Comparison of ENCODE assay signal across 19 cellular contexts in the genomic region with DNA sequence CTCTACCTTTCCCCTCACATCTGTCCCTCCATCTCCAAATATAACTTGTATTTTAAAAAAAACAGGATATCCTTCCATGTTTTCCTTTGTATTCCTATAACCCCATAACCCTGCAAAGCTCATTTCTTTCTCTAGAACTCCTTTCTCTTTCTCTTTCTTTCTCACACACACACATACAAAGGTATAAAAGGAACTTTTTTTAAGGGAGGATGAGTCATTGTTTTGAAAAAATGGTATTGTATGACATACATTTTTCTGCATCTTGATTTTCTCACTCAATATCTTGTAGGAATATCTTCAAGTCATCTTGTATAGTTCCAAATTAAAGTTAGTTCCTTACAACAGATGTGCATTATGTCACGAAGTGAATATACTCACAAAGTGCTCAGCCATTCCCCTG.
DNase-seq lines count a peak whose midpoint lies in the region; ATAC-seq and TF ChIP-seq lines count a peak whose summit lies in the region.
"Had no signal": no experiment of that assay in that cellular context is flagged by ENCODE, and none has a peak within 500 bp of the region (broad histone marks: within the 10 kb centered on the region; RNA-seq: fewer than 3 reads in every experiment).

No MANE protein-coding gene starts in this region.

- in situ Hi-C loops in mammary epithelial cell (cut with MboI; ENCODE audit: low sequenced_read_pairs in 2 of 2): no loop called here

- H3K27me3 ChIP-seq in mammary epithelial cell (ENCODE audit: insufficient read depth, low read length) (no peaks in the 10 kb centered on the region), PC-3 (ENCODE audit: low read length) (no peaks in the 10 kb centered on the region), uterus (no peaks in the 10 kb centered on the region)
- H3K27me3 ChIP-seq: BLaER1 had no signal

- ATAC-seq in PC-3: peak; percentile 59
- no peak for ATAC-seq in HG03457 (IDR thresholded peaks at IDR 0.05; ENCODE audit: unreplicated experiment)
- no peak for ATAC-seq in stimulated activated effector memory CD8-positive, alpha-beta T cell treated with anti-CD3 and anti-CD28 coated beads, Interleukin-12 subunit alpha, Interleukin-12 subunit beta, amount 100 ng/mL, for 72 hours
- ATAC-seq: GM12878 had no signal

- no peak overlapping the region for H3K4me2 ChIP-seq in mammary epithelial cell (ENCODE audit: insufficient read depth, low read depth, low read length)
- no peak overlapping the region for H3K4me2 ChIP-seq in PC-3 (ENCODE audit: low read length)
- H3K4me2 ChIP-seq: BLaER1 had no signal

- H3K4me1 Mint-ChIP-seq in MCF 10A (ENCODE audit: insufficient read depth, unreplicated experiment): peaks cover 7% of the 10 kb centered on the region
- no peaks in the 10 kb centered on the region for H3K4me1 Mint-ChIP-seq in stimulated activated effector memory CD8-positive, alpha-beta T cell treated with anti-CD3 and anti-CD28 coated beads, Interleukin-12 subunit alpha, Interleukin-12 subunit beta, amount 100 ng/mL, for 72 hours
- H3K4me1 Mint-ChIP-seq: CD14-positive monocyte; CD4-positive, alpha-beta memory T cell had no signal

- no peak for TF ChIP-seq CTCF in MCF 10A (IDR thresholded peaks at IDR 0.05; ENCODE audit: unreplicated experiment)
- no peak for TF ChIP-seq CTCF in mammary epithelial cell (conservative IDR thresholded peaks at IDR 0.05 in 1 of 2, IDR thresholded peaks at IDR 0.05 in 1 of 2; ENCODE audit: extremely low read depth in 1 of 2, insufficient read depth in 1 of 2, low read depth in 1 of 2, low read length in 2 of 2)
- no peak for TF ChIP-seq CTCF in PC-3 (conservative IDR thresholded peaks at IDR 0.05; ENCODE audit: low read depth, low read length)
- no peak for TF ChIP-seq CTCF in fibroblast of pulmonary artery (IDR thresholded peaks at IDR 0.05; ENCODE audit: low read length, missing control alignments)
- no peak for TF ChIP-seq CTCF in uterus (IDR thresholded peaks at IDR 0.05)

- no peaks in the 10 kb centered on the region for H3K9me3 Mint-ChIP-seq in MCF 10A (ENCODE audit: unreplicated experiment)
- no peaks in the 10 kb centered on the region for H3K9me3 Mint-ChIP-seq in stimulated activated effector memory CD8-positive, alpha-beta T cell treated with anti-CD3 and anti-CD28 coated beads, Interleukin-12 subunit alpha, Interleukin-12 subunit beta, amount 100 ng/mL, for 72 hours

- H3K27ac Mint-ChIP-seq in MCF 10A (ENCODE audit: low read depth, unreplicated experiment): peak overlapping the region; percentile 3
- H3K27ac Mint-ChIP-seq in stimulated activated effector memory CD8-positive, alpha-beta T cell treated with anti-CD3 and anti-CD28 coated beads, Interleukin-12 subunit alpha, Interleukin-12 subunit beta, amount 100 ng/mL, for 72 hours: no peak overlapping the region
- H3K27ac Mint-ChIP-seq: CD14-positive monocyte; CD4-positive, alpha-beta memory T cell had no signal

- intact Hi-C loops in MCF 10A (cut with micrococcal nuclease) (no loop called here), mammary epithelial cell (cut with micrococcal nuclease) (no loop called here), PC-3 (cut with micrococcal nuclease) (no loop called here), uterus (cut with DNase I; ENCODE audit: low total_unique reads) (no loop called here)

- no peaks in the 10 kb centered on the region for H3F3A ChIP-seq in PC-3 (ENCODE audit: low read length, unreplicated experiment)

- no peaks in the 10 kb centered on the region for H3K9me2 ChIP-seq in PC-3 (replicated peaks; ENCODE audit: low read length)

- no peaks in the 10 kb centered on the region for H3K27me3 Mint-ChIP-seq in MCF 10A (ENCODE audit: insufficient read depth, unreplicated experiment)

- POLR2A ChIA-PET in MCF 10A (lab: Yijun Ruan, JAX): interaction anchor here (0.6 to 1.1 kb wide), 4 partner anchors 49 to 1174 kb away, joined by 3 read pairs; no protein-coding TSS in a partner anchor
- POLR2A ChIA-PET in PC-3 (lab: Charles Lee; ENCODE audit: unreplicated experiment): no interaction called here

- dilution Hi-C loops in mammary epithelial cell (cut with HindIII; ENCODE audit: low sequenced_read_pairs): no loop called here

- CTCF ChIA-PET in MCF 10A (lab: Yijun Ruan, JAX) (interaction anchor here (0.7 to 1.7 kb wide), 2 partner anchors 14 to 77 kb away, joined by 3 to 4 read pairs; no protein-coding TSS in a partner anchor), mammary epithelial cell (lab: Charles Lee; ENCODE audit: low non-redundant PET) (no interaction called here), PC-3 (lab: Charles Lee) (no interaction called here)

- H3K4me3 ChIP-seq in mammary epithelial cell (replicated peaks in 1 of 3; ENCODE audit: insufficient read depth in 1 of 3, low read depth in 2 of 3, low read length in 3 of 3) (no peak overlapping the region), PC-3 (ENCODE audit: low read length) (no peak overlapping the region), fibroblast of pulmonary artery (replicated peaks; ENCODE audit: low read depth, low read length) (no peak overlapping the region), uterus (no peak overlapping the region)
- H3K4me3 ChIP-seq: BLaER1, GM12878, HAP-1 had no signal

- DNase-seq in MCF 10A (ENCODE audit: unreplicated experiment) (no peak), mammary epithelial cell (no peak), PC-3 (peak; percentile 33), fibroblast of pulmonary artery (ENCODE audit: low read depth) (peak; percentile 16), uterus (no peak), cerebellar nuclear complex (lab: John Stamatoyannopoulos, UW) (no peak)
- no peak for DNase-seq in stimulated activated effector memory CD8-positive, alpha-beta T cell treated with anti-CD3 and anti-CD28 coated beads, Interleukin-12 subunit alpha, Interleukin-12 subunit beta, amount 100 ng/mL, for 72 hours (ENCODE audit: low spot score in 2 of 2)
- DNase-seq: Calu3; CD4-positive, alpha-beta memory T cell; DMS 273 treated with DMSO at 0.1 percent for 48 hours; DMS53; DND-41; EL had no signal

- H3K4me3 Mint-ChIP-seq in MCF 10A (ENCODE audit: unreplicated experiment): no peak overlapping the region
- H3K4me3 Mint-ChIP-seq in stimulated activated effector memory CD8-positive, alpha-beta T cell treated with anti-CD3 and anti-CD28 coated beads, Interleukin-12 subunit alpha, Interleukin-12 subunit beta, amount 100 ng/mL, for 72 hours: no peak overlapping the region
- H3K4me3 Mint-ChIP-seq: CD14-positive monocyte; CD4-positive, alpha-beta memory T cell had no signal

- H3K27ac ChIP-seq in mammary epithelial cell (ENCODE audit: insufficient read depth, low read depth, low read length): no peak overlapping the region
- H3K27ac ChIP-seq in PC-3 (ENCODE audit: low read length): no peak overlapping the region
- peak overlapping the region; percentile 27 to 53 for H3K27ac ChIP-seq in uterus
- H3K27ac ChIP-seq: 22Rv1, BLaER1 had no signal

- H3K9me3 ChIP-seq in mammary epithelial cell (replicated peaks; ENCODE audit: insufficient read depth, low read length): no peaks in the 10 kb centered on the region
- H3K9me3 ChIP-seq in PC-3 (ENCODE audit: low read length): no peaks in the 10 kb centered on the region
- no peaks in the 10 kb centered on the region for H3K9me3 ChIP-seq in uterus
- H3K9me3 ChIP-seq: HAP-1 had no signal

- H3K9ac ChIP-seq in mammary epithelial cell (ENCODE audit: insufficient read depth, low read length): no peak overlapping the region
- H3K9ac ChIP-seq in PC-3 (ENCODE audit: low read length): no peak overlapping the region
- H3K9ac ChIP-seq: BLaER1 had no signal

- no peaks in the 10 kb centered on the region for H3K4me1 ChIP-seq in mammary epithelial cell (ENCODE audit: insufficient read depth, low read length)
- H3K4me1 ChIP-seq in PC-3 (ENCODE audit: insufficient read depth, low read length): peaks cover 15% of the 10 kb centered on the region
- H3K4me1 ChIP-seq in uterus: peaks cover 0 to 4% of the 10 kb centered on the region in 2 donors
- H3K4me1 ChIP-seq: HAP-1 had no signal

- TF ChIP-seq POLR2A in uterus (IDR thresholded peaks at IDR 0.05): no peak

- H2AFZ ChIP-seq in mammary epithelial cell (ENCODE audit: low read depth, low read length) (no peak overlapping the region), PC-3 (ENCODE audit: low read length) (peak overlapping the region; percentile 4; the same call in 1 of the 2 replicates)

- H3K36me3 Mint-ChIP-seq in MCF 10A (ENCODE audit: insufficient read depth, unreplicated experiment): no peaks in the 10 kb centered on the region
- H3K36me3 Mint-ChIP-seq in stimulated activated effector memory CD8-positive, alpha-beta T cell treated with anti-CD3 and anti-CD28 coated beads, Interleukin-12 subunit alpha, Interleukin-12 subunit beta, amount 100 ng/mL, for 72 hours: peaks cover 5% of the 10 kb centered on the region
- H3K36me3 Mint-ChIP-seq: CD14-positive monocyte; CD4-positive, alpha-beta memory T cell had no signal

- BruUV-seq in MCF 10A (replicated peaks; lab: Mats Ljungman, UMichigan): no TSS peak
- no TSS peak for BruUV-seq in mammary epithelial cell (replicated peaks; lab: Mats Ljungman, UMichigan)
- no TSS peak for BruUV-seq in PC-3 (replicated peaks; lab: Mats Ljungman, UMichigan)

- WGBS in mammary epithelial cell (ENCODE audit: low coverage, missing lambda C conversion rate): 82% methylated on average over 1 of the region's 1 CpG

- H4K20me1 ChIP-seq in mammary epithelial cell (ENCODE audit: insufficient read depth, low read length): no peaks in the 10 kb centered on the region
- no peaks in the 10 kb centered on the region for H4K20me1 ChIP-seq in PC-3 (ENCODE audit: low read length)
- H4K20me1 ChIP-seq: BLaER1 had no signal

- no peaks in the 10 kb centered on the region for H3K79me2 ChIP-seq in mammary epithelial cell (ENCODE audit: insufficient read depth, low read length)
- H3K79me2 ChIP-seq in PC-3 (ENCODE audit: low read length): no peaks in the 10 kb centered on the region

- no peaks in the 10 kb centered on the region for H3K36me3 ChIP-seq in mammary epithelial cell (ENCODE audit: insufficient read depth, low read length)
- H3K36me3 ChIP-seq in PC-3 (ENCODE audit: low read depth, low read length): no peaks in the 10 kb centered on the region
- no peaks in the 10 kb centered on the region for H3K36me3 ChIP-seq in uterus
- H3K36me3 ChIP-seq: BLaER1, HAP-1 had no signal

Comparison
In these comparisons a context has a peak if more than half of its experiments do, and no peak if none do; other contexts are left out.
1. DNase-seq: peak in PC-3 (single experiment) and fibroblast of pulmonary artery (single experiment); none in MCF 10A (single experiment), mammary epithelial cell (single experiment), uterus (0 of 2), stimulated activated effector memory CD8-positive, alpha-beta T cell treated with anti-CD3 and anti-CD28 coated beads, Interleukin-12 subunit alpha, Interleukin-12 subunit beta, amount 100 ng/mL, for 72 hours (0 of 2) and cerebellar nuclear complex (0 of 2).
2. H3K27ac ChIP-seq: peak in uterus (2 of 2); none in mammary epithelial cell (single experiment) and PC-3 (single experiment).